In the genomic region with DNA sequence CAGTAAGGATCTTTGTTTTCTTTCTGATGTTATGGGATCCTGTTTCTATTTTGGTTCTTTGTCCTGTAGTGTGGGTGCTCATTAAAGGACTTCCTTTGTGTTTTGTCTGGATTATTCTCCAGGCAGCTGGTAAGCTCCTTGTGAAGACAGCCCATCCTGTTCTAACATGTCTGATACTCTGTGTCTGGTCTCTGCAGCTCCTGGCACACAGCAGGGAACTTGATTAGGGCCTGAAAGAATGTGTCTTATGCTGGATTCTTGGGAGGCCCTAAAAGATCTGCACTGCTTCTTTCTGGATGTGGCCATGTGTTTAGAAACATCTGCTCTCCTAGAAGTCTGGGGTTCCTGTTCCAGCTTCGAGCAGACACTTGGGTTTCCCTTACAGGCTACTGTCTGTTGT, we compare ENCODE assay signal across 12 cellular contexts. TPM values are rescaled to one million over a fixed set of nuclear protein-coding genes. Genes with fewer than 3 reads are reported as not detected.
DNase-seq lines count a peak whose midpoint lies in the region; ATAC-seq and TF ChIP-seq lines count a peak whose summit lies in the region.
"Had no signal": no experiment of that assay in that cellular context is flagged by ENCODE, and none has a peak within 500 bp of the region (broad histone marks: within the 10 kb centered on the region; RNA-seq: fewer than 3 reads in every experiment).

No MANE protein-coding gene starts in this region.

- H3K4me3 Mint-ChIP-seq in mesothelial cell of epicardium, result no peak overlapping the region
- no peak overlapping the region for H3K4me3 Mint-ChIP-seq in natural killer cell treated with Interleukin-12 subunit alpha and Interleukin-12 subunit beta and Interleukin-15 and Interleukin-18, amount 100 ng/mL, for 72 hours
- H3K4me3 Mint-ChIP-seq: activated T-helper 17 cell treated with anti-CD3 and anti-CD28 coated beads, Interleukin-2, amount 50 U/mL, for 72 hours had no signal

- H3K36me3 Mint-ChIP-seq in mesothelial cell of epicardium, result no peaks in the 10 kb centered on the region
- no peaks in the 10 kb centered on the region for H3K36me3 Mint-ChIP-seq in natural killer cell treated with Interleukin-12 subunit alpha and Interleukin-12 subunit beta and Interleukin-15 and Interleukin-18, amount 100 ng/mL, for 72 hours

- DNase-seq in DMS 273 treated with DMSO at 0.1 percent for 48 hours (lab: John Stamatoyannopoulos, UW) (peak; percentile 89), NCI-H2171 (lab: John Stamatoyannopoulos, UW) (peak; percentile 69), cerebellar cortex (ENCODE audit: low spot score) (peak; percentile 35), mesothelial cell of epicardium (ENCODE audit: low spot score in 2 of 2, unreplicated experiment in 2 of 2) (no peak)
- DNase-seq in natural killer cell treated with Interleukin-12 subunit alpha and Interleukin-12 subunit beta and Interleukin-15 and Interleukin-18, amount 100 ng/mL, for 72 hours (ENCODE audit: low spot score), result no peak
- no peak for DNase-seq in stimulated activated CD4-positive, alpha-beta T cell treated with anti-CD3 and anti-CD28 coated beads, Interleukin-2, amount 100 ng/mL, for 24 hours
- DNase-seq: cortex of kidney, OCI-M1 had no signal

- peaks cover 12% of the 10 kb centered on the region for H3K4me1 Mint-ChIP-seq in mesothelial cell of epicardium
- no peaks in the 10 kb centered on the region for H3K4me1 Mint-ChIP-seq in natural killer cell treated with Interleukin-12 subunit alpha and Interleukin-12 subunit beta and Interleukin-15 and Interleukin-18, amount 100 ng/mL, for 72 hours (ENCODE audit: low read depth in 2 of 2)
- H3K4me1 Mint-ChIP-seq: activated T-helper 17 cell treated with anti-CD3 and anti-CD28 coated beads, Interleukin-2, amount 50 U/mL, for 72 hours had no signal

- no peak for TF ChIP-seq CTCF in mesothelial cell of epicardium (IDR thresholded peaks at IDR 0.05; ENCODE audit: unreplicated experiment)

- H3K27ac Mint-ChIP-seq in mesothelial cell of epicardium, result peak overlapping the region; percentile 77
- no peak overlapping the region for H3K27ac Mint-ChIP-seq in natural killer cell treated with Interleukin-12 subunit alpha and Interleukin-12 subunit beta and Interleukin-15 and Interleukin-18, amount 100 ng/mL, for 72 hours
- H3K27ac Mint-ChIP-seq: activated T-helper 17 cell treated with anti-CD3 and anti-CD28 coated beads, Interleukin-2, amount 50 U/mL, for 72 hours had no signal

- ATAC-seq in HG02840 (IDR thresholded peaks at IDR 0.05; ENCODE audit: low FRiP score, unreplicated experiment) (no peak), GM19328 (IDR thresholded peaks at IDR 0.05; ENCODE audit: unreplicated experiment) (no peak)
- no peak for ATAC-seq in natural killer cell treated with Interleukin-12 subunit alpha and Interleukin-12 subunit beta and Interleukin-15 and Interleukin-18, amount 100 ng/mL, for 72 hours
- ATAC-seq: activated T-helper 17 cell treated with anti-CD3 and anti-CD28 coated beads, Interleukin-2, amount 50 U/mL, for 72 hours had no signal

- no peaks in the 10 kb centered on the region for H3K27me3 Mint-ChIP-seq in mesothelial cell of epicardium (ENCODE audit: low read depth)
- peaks cover 0 to 9% of the 10 kb centered on the region in 2 donors for H3K27me3 Mint-ChIP-seq in natural killer cell treated with Interleukin-12 subunit alpha and Interleukin-12 subunit beta and Interleukin-15 and Interleukin-18, amount 100 ng/mL, for 72 hours
- H3K27me3 Mint-ChIP-seq: activated T-helper 17 cell treated with anti-CD3 and anti-CD28 coated beads, Interleukin-2, amount 50 U/mL, for 72 hours had no signal

- H3K9me3 Mint-ChIP-seq in mesothelial cell of epicardium, result peaks cover 13% of the 10 kb centered on the region
- H3K9me3 Mint-ChIP-seq in natural killer cell treated with Interleukin-12 subunit alpha and Interleukin-12 subunit beta and Interleukin-15 and Interleukin-18, amount 100 ng/mL, for 72 hours, result no peaks in the 10 kb centered on the region
- H3K9me3 Mint-ChIP-seq: activated T-helper 17 cell treated with anti-CD3 and anti-CD28 coated beads, Interleukin-2, amount 50 U/mL, for 72 hours had no signal

RNA-seq across cellular contexts. Expression of gene ATXN3L, which starts 38.1 kb away (rescaled TPM):
- not detected in 3 replicates for total RNA-seq in mesothelial cell of epicardium
- total RNA-seq in natural killer cell treated with Interleukin-12 subunit alpha and Interleukin-12 subunit beta and Interleukin-15 and Interleukin-18, amount 100 ng/mL, for 72 hours, result not detected
- total RNA-seq: activated T-helper 17 cell treated with anti-CD3 and anti-CD28 coated beads, Interleukin-2, amount 50 U/mL, for 72 hours; thoracic aorta had no signal

Comparison
In these comparisons a context has a peak if more than half of its experiments do, and no peak if none do; other contexts are left out.
1. DNase-seq: peak in DMS 273 treated with DMSO at 0.1 percent for 48 hours (single experiment), NCI-H2171 (single experiment) and cerebellar cortex (single experiment); none in mesothelial cell of epicardium (0 of 2), natural killer cell treated with Interleukin-12 subunit alpha and Interleukin-12 subunit beta and Interleukin-15 and Interleukin-18, amount 100 ng/mL, for 72 hours (single experiment) and stimulated activated CD4-positive, alpha-beta T cell treated with anti-CD3 and anti-CD28 coated beads, Interleukin-2, amount 100 ng/mL, for 24 hours (0 of 2).